6 cellular contexts compared by ENCODE assay signal in the genomic region with DNA sequence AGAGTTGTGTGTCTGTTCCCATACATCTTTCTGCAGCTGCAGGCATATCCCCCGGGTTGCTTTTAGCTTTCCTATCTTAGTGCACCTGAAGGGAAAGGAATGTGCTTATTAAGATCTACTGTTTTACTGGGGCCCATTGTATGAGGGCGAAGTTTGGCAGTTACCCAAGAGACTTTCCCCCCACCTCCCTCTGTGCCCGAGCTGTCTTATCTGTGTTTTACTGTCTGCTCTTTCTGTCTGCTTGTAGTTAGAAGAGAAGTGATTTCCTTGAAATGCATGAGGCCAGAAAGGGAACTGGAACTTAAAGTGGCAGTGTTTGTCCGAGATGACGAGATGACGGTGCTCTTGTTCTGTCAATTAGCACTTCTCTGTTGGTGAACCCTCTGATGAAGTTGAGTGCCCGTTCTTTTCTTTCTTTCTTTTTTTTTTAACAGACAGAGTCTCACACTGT. TPM values are rescaled to one million over a fixed set of nuclear protein-coding genes. Genes with fewer than 3 reads are reported as not detected.
"Had no signal": no experiment of that assay in that cellular context is flagged by ENCODE, and none has a peak within 500 bp of the region (broad histone marks: within the 10 kb centered on the region; RNA-seq: fewer than 3 reads in every experiment).

No MANE protein-coding gene starts in this region.

RNA-seq across cellular contexts. Expression of a gene that starts 47.6 kb away (rescaled TPM):
- total RNA-seq: colonic mucosa, kidney epithelial cell, myocyte, right atrium auricular region had no signal

RNA-seq across cellular contexts. Expression of a gene that starts 50.0 kb away (rescaled TPM):
- total RNA-seq: lung microvascular endothelial cell, myocyte, right atrium auricular region, skeletal muscle tissue had no signal
